In genomic region chr4:83093060-83093640, GRCh38 we compare ENCODE assay signal across 17 cellular contexts. TPM values are rescaled to one million over a fixed set of nuclear protein-coding genes. Genes with fewer than 3 reads are reported as not detected.
DNase-seq lines count a peak whose midpoint lies in the region; ATAC-seq and TF ChIP-seq lines count a peak whose summit lies in the region.
"Had no signal": no experiment of that assay in that cellular context is flagged by ENCODE, and none has a peak within 500 bp of the region (broad histone marks: within the 10 kb centered on the region; RNA-seq: fewer than 3 reads in every experiment).

No MANE protein-coding gene starts in this region.

- no peak overlapping the region for H3K27ac ChIP-seq in SK-N-SH (ENCODE audit: low read depth in 2 of 2, low read length in 1 of 2)
- no peak overlapping the region for H3K27ac ChIP-seq in neural progenitor cell
- H3K27ac ChIP-seq: A549, colonic mucosa, PC-9, VCaP had no signal

- no peak overlapping the region for H3K27ac Mint-ChIP-seq in neural progenitor cell
- H3K27ac Mint-ChIP-seq: progenitor cell of endocrine pancreas had no signal

- TF ChIP-seq CTCF in SK-N-SH (IDR thresholded peaks at IDR 0.05) = no peak
- TF ChIP-seq CTCF in epithelial cell of esophagus (IDR thresholded peaks at IDR 0.05; ENCODE audit: insufficient read depth, low read depth, low read length, missing control alignments) = no peak
- TF ChIP-seq CTCF in neural progenitor cell (IDR thresholded peaks at IDR 0.05) = peak; percentile 36

- 66% methylated on average over 6 of the region's 6 CpGs for WGBS in SK-N-SH (ENCODE audit: low lambda C conversion rate)

- H3K9ac ChIP-seq in SK-N-SH = no peak overlapping the region
- H3K9ac ChIP-seq in neural progenitor cell = no peak overlapping the region

- peaks cover 6% of the 10 kb centered on the region for H3K4me1 Mint-ChIP-seq in neural progenitor cell

- no peaks in the 10 kb centered on the region for H3K4me1 ChIP-seq in SK-N-SH (ENCODE audit: control insufficient read depth in 1 of 2, insufficient read depth in 2 of 2, low read depth in 1 of 2, low read length in 1 of 2)
- no peaks in the 10 kb centered on the region for H3K4me1 ChIP-seq in neural progenitor cell
- H3K4me1 ChIP-seq: colonic mucosa had no signal

- H4K20me1 ChIP-seq in SK-N-SH (ENCODE audit: insufficient read depth) (no peaks in the 10 kb centered on the region), neural progenitor cell (ENCODE audit: low read depth) (no peaks in the 10 kb centered on the region)

- H3K36me3 Mint-ChIP-seq in neural progenitor cell = no peaks in the 10 kb centered on the region

- no peak overlapping the region for H3K4me3 ChIP-seq in SK-N-SH (ENCODE audit: low read depth in 2 of 2, low read length in 1 of 2)
- no peak overlapping the region for H3K4me3 ChIP-seq in epithelial cell of esophagus (ENCODE audit: low read length)
- no peak overlapping the region for H3K4me3 ChIP-seq in neural progenitor cell
- H3K4me3 ChIP-seq: A549, colonic mucosa, PC-9 had no signal

- no peaks in the 10 kb centered on the region for H3F3A ChIP-seq in SK-N-SH (replicated peaks; ENCODE audit: insufficient read depth)
- H3F3A ChIP-seq in neural progenitor cell (ENCODE audit: low read depth) = no peaks in the 10 kb centered on the region

- POLR2A ChIA-PET in SK-N-SH (lab: Yijun Ruan, JAX) = no interaction called here

- ATAC-seq in SK-N-SH treated with all-trans-retinoic acid at 6 μM for 48 hours (no peak), HG03354 (IDR thresholded peaks at IDR 0.05; ENCODE audit: poor library complexity, severe bottlenecking, unreplicated experiment) (no peak), GM21723 (IDR thresholded peaks at IDR 0.05; ENCODE audit: unreplicated experiment) (no peak)
- ATAC-seq: A549 had no signal

- no peak overlapping the region for H3K4me3 Mint-ChIP-seq in neural progenitor cell

- H2AFZ ChIP-seq in SK-N-SH (ENCODE audit: low read depth) = no peak overlapping the region
- peak overlapping the region; percentile 65 for H2AFZ ChIP-seq in neural progenitor cell (replicated peaks)
- H2AFZ ChIP-seq: PC-9 had no signal

- no peaks in the 10 kb centered on the region for H3K9me3 Mint-ChIP-seq in neural progenitor cell

- 0 out of 2 replicates have a peak, but pooled peaks have one; percentile 14 for TF ChIP-seq RAD21 in SK-N-SH (IDR thresholded peaks at IDR 0.05; ENCODE audit: low read length)

- H3K36me3 ChIP-seq in SK-N-SH (replicated peaks in 1 of 2; ENCODE audit: control insufficient read depth in 1 of 2, insufficient read depth in 2 of 2, low read length in 1 of 2) (no peaks in the 10 kb centered on the region), neural progenitor cell (no peaks in the 10 kb centered on the region)

- peaks cover 4% of the 10 kb centered on the region for H3K27me3 Mint-ChIP-seq in neural progenitor cell (ENCODE audit: insufficient read depth, low read depth)
- H3K27me3 Mint-ChIP-seq: progenitor cell of endocrine pancreas had no signal

- DNase-seq in SK-N-SH = peak; percentile 21
- DNase-seq in NCI-H524 treated with DMSO at 0.1 percent for 48 hours (lab: John Stamatoyannopoulos, UW) = peak; percentile 13
- peak; percentile 72 for DNase-seq in epithelial cell of esophagus (ENCODE audit: low read depth)
- DNase-seq in neural progenitor cell (ENCODE audit: low spot score) = peak; percentile 58
- no peak for DNase-seq in effector CD8-positive, alpha-beta T cell (lab: John Stamatoyannopoulos, UW)
- DNase-seq: activated CD8-positive, alpha-beta memory T cell treated with anti-CD3 and anti-CD28 coated beads, Interleukin-2, amount 50 U/mL, for 4 hours; anterior cingulate cortex; colonic mucosa; COR-L47; NCI-H1436 treated with DMSO at 0.1 percent for 48 hours; PC-9 had no signal

- TF ChIP-seq EP300 in SK-N-SH (IDR thresholded peaks at IDR 0.05; ENCODE audit: borderline replicate concordance in 1 of 2, low read depth in 1 of 2, low read length in 1 of 2) = no peak

- H3K4me2 ChIP-seq in SK-N-SH (no peak overlapping the region), neural progenitor cell (no peak overlapping the region)
- H3K4me2 ChIP-seq: A549, PC-9 had no signal

- H3K9me2 ChIP-seq in SK-N-SH = no peaks in the 10 kb centered on the region

- H3K79me2 ChIP-seq in SK-N-SH (ENCODE audit: insufficient read depth) = no peaks in the 10 kb centered on the region
- H3K79me2 ChIP-seq in neural progenitor cell (ENCODE audit: low read depth) = no peaks in the 10 kb centered on the region

- H3K9me3 ChIP-seq in SK-N-SH (no peaks in the 10 kb centered on the region), neural progenitor cell (ENCODE audit: low read depth) (no peaks in the 10 kb centered on the region)
- H3K9me3 ChIP-seq: A549, colonic mucosa had no signal

- CTCF ChIA-PET in SK-N-SH (lab: Yijun Ruan, JAX) = interaction anchor here (1.0 to 2.3 kb wide), 2 partner anchors 17 to 19 kb away, joined by 4 to 10 read pairs; no protein-coding TSS in a partner anchor

- H3K27me3 ChIP-seq in SK-N-SH (ENCODE audit: insufficient read depth) (no peaks in the 10 kb centered on the region), neural progenitor cell (no peaks in the 10 kb centered on the region)
- H3K27me3 ChIP-seq: colonic mucosa had no signal

TF ChIP-seq in SK-N-SH, 30 proteins besides CTCF, POLR2A, EP300 and RAD21 (continues in another document):
- no peak for TF ChIP-seq SIN3A (IDR thresholded peaks at IDR 0.05; ENCODE audit: borderline replicate concordance, low read depth, low read length)
- no peak for TF ChIP-seq FOXM1 (IDR thresholded peaks at IDR 0.05; ENCODE audit: low read depth)
- no peak for TF ChIP-seq REST (IDR thresholded peaks at IDR 0.05; ENCODE audit: low read depth, low read length)
- no peak for TF ChIP-seq EZH2phosphoT487 (IDR thresholded peaks at IDR 0.05; ENCODE audit: borderline replicate concordance, low read depth)
- no peak for TF ChIP-seq GATA2 (CRISPR knock-in tag; IDR thresholded peaks at IDR 0.05)

TF ChIP-seq in SK-N-SH treated with all-trans-retinoic acid at 6 μM for 48 hours, 23 proteins besides CTCF, POLR2A, EP300 and RAD21 (continues in another document):
- TF ChIP-seq CSDC2 (CRISPR knock-in tag; IDR thresholded peaks at IDR 0.05) (no peak), TOX (CRISPR knock-in tag; IDR thresholded peaks at IDR 0.05; ENCODE audit: borderline replicate concordance) (no peak), OSR1 (CRISPR knock-in tag; IDR thresholded peaks at IDR 0.05) (no peak), ZNF565 (CRISPR knock-in tag; conservative IDR thresholded peaks at IDR 0.05; ENCODE audit: low read depth) (no peak), ARNTL (CRISPR knock-in tag; IDR thresholded peaks at IDR 0.05; ENCODE audit: borderline replicate concordance, low read depth) (no peak), CSRNP3 (CRISPR knock-in tag; IDR thresholded peaks at IDR 0.05) (no peak), BACH2 (CRISPR knock-in tag; IDR thresholded peaks at IDR 0.05; ENCODE audit: borderline replicate concordance) (no peak), ZC3H10 (CRISPR knock-in tag; IDR thresholded peaks at IDR 0.05) (no peak), PPARA (CRISPR knock-in tag; IDR thresholded peaks at IDR 0.05; ENCODE audit: borderline replicate concordance) (no peak), GLIS3 (CRISPR knock-in tag; IDR thresholded peaks at IDR 0.05) (no peak), ZNF8 (CRISPR knock-in tag; IDR thresholded peaks at IDR 0.05) (no peak), ESRRG (CRISPR knock-in tag; IDR thresholded peaks at IDR 0.05) (no peak), ZFP30 (CRISPR knock-in tag; IDR thresholded peaks at IDR 0.05) (no peak), SNAI2 (CRISPR knock-in tag; IDR thresholded peaks at IDR 0.05) (no peak), TSHZ2 (CRISPR knock-in tag; IDR thresholded peaks at IDR 0.05) (no peak)

RNA-seq across cellular contexts. Expression of gene PLAC8, which starts 21.4 kb away (rescaled TPM):
- 11.2 and 11.3 TPM in 2 replicates for polyA plus RNA-seq in SK-N-SH (2012; rRNA removed)
- polyA plus RNA-seq in SK-N-SH (2012; cell fraction: cytosol; rRNA removed) = 10.4 and 16.1 TPM in 2 replicates
- 2.6 and 6.1 TPM in 2 replicates for polyA plus RNA-seq in SK-N-SH (2012; cell fraction: nucleus; rRNA removed)
- total RNA-seq in neural progenitor cell (ENCODE audit: low replicate concordance) = 0.15 TPM in 1 of 2 replicates, not detected in the other

RNA-seq across cellular contexts. Expression of gene COPS4, which starts 58.2 kb away (rescaled TPM):
- polyA plus RNA-seq in SK-N-SH (2012; rRNA removed) = 32.2 and 33.9 TPM in 2 replicates
- 39.5 and 44.6 TPM in 2 replicates for polyA plus RNA-seq in SK-N-SH (2012; cell fraction: cytosol; rRNA removed)
- polyA plus RNA-seq in SK-N-SH (2012; cell fraction: nucleus; rRNA removed) = 14.3 and 31.8 TPM in 2 replicates
- 73.9 and 92.4 TPM in 2 replicates for total RNA-seq in neural progenitor cell (ENCODE audit: low replicate concordance)
